ENCODE assay signal across 1 cellular context in the genomic region with DNA sequence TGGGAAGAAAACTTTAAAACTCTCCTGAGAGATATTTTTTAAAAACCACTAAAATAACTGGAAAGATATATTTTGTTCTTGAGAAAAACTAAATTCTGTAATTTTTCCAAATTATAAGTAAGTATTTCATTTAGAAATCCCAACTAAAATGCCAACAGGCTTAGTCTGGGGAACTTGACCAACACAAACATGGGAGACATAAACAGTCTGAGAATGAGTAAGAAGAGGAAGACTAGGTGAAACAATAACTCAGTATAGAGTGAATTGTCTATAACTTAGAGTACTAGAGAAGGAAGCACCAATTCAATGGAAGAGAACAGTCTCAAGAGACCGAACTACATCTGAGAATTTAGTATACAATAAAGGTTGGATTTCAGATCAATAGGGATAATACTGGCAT.
TF ChIP-seq lines count a peak whose summit lies in the region.

No MANE protein-coding gene starts in this region.

TF ChIP-seq in endothelial cell of umbilical vein, 7 proteins besides CTCF, POLR2A, EP300 and RAD21:
- no peak for TF ChIP-seq JUN (IDR thresholded peaks at IDR 0.05; ENCODE audit: borderline replicate concordance, insufficient read depth, insufficient read length, low read depth)
- no peak for TF ChIP-seq MYC (IDR thresholded peaks at IDR 0.05; ENCODE audit: low read depth, low read length)
- no peak for TF ChIP-seq POLR2AphosphoS5 (IDR thresholded peaks at IDR 0.05; ENCODE audit: insufficient read depth, low read depth, low read length)
- no peak for TF ChIP-seq GATA2 (IDR thresholded peaks at IDR 0.05; ENCODE audit: insufficient read depth, insufficient read length, low read depth, low read length)
- TF ChIP-seq EZH2 (IDR thresholded peaks at IDR 0.05; ENCODE audit: borderline replicate concordance, low read depth, low read length, severe bottlenecking), result no peak
- no peak for TF ChIP-seq FOS (IDR thresholded peaks at IDR 0.05; ENCODE audit: borderline replicate concordance, insufficient read depth, low read length)
- TF ChIP-seq, protein P1, sequence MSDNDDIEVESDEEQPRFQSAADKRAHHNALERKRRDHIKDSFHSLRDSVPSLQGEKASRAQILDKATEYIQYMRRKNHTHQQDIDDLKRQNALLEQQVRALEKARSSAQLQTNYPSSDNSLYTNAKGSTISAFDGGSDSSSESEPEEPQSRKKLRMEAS (IDR thresholded peaks at IDR 0.05; ENCODE audit: insufficient read depth, insufficient read length), result no peak
